17 cellular contexts compared by ENCODE assay signal in genomic region chr9:133161542-133161950, GRCh38. TPM values are rescaled to one million over a fixed set of nuclear protein-coding genes. Genes with fewer than 3 reads are reported as not detected.
DNase-seq lines count a peak whose midpoint lies in the region; ATAC-seq, FAIRE-seq and TF ChIP-seq lines count a peak whose summit lies in the region.
"Had no signal": no experiment of that assay in that cellular context is flagged by ENCODE, and none has a peak within 500 bp of the region (broad histone marks: within the 10 kb centered on the region; RNA-seq: fewer than 3 reads in every experiment).

No MANE protein-coding gene starts in this region.

- H3K9me3 Mint-ChIP-seq in activated naive CD4-positive, alpha-beta T cell treated with anti-CD3 and anti-CD28 coated beads, Interleukin-2, amount 50 U/mL, for 24 hours: no peaks in the 10 kb centered on the region
- H3K9me3 Mint-ChIP-seq in activated naive CD4-positive, alpha-beta T cell treated with anti-CD3 and anti-CD28 coated beads, Interleukin-2, amount 10 ng/mL, durations not matched to agents 7 days and 5 days: no peaks in the 10 kb centered on the region
- H3K9me3 Mint-ChIP-seq in T-cell: no peaks in the 10 kb centered on the region
- H3K9me3 Mint-ChIP-seq in glutamatergic neuron (ENCODE audit: unreplicated experiment): no peaks in the 10 kb centered on the region

- peaks cover 0 to 10% (median 0%) of the 10 kb centered on the region in 3 donors for H3K27me3 ChIP-seq in stomach
- H3K27me3 ChIP-seq: uterus had no signal

- POLR2A ChIA-PET in T-cell (lab: Charles Lee): no interaction called here

- H3K27me3 Mint-ChIP-seq in activated naive CD4-positive, alpha-beta T cell treated with anti-CD3 and anti-CD28 coated beads, Interleukin-2, amount 50 U/mL, for 24 hours: no peaks in the 10 kb centered on the region
- peaks cover 46% of the 10 kb centered on the region for H3K27me3 Mint-ChIP-seq in activated naive CD4-positive, alpha-beta T cell treated with anti-CD3 and anti-CD28 coated beads, Interleukin-2, amount 10 ng/mL, durations not matched to agents 7 days and 5 days
- H3K27me3 Mint-ChIP-seq in T-cell (peaks cover 0 to 2% of the 10 kb centered on the region in 2 donors), glutamatergic neuron (ENCODE audit: unreplicated experiment) (peaks cover 8% of the 10 kb centered on the region)

- peak overlapping the region; percentile 21 for H3K4me3 Mint-ChIP-seq in activated naive CD4-positive, alpha-beta T cell treated with anti-CD3 and anti-CD28 coated beads, Interleukin-2, amount 50 U/mL, for 24 hours
- no peak overlapping the region for H3K4me3 Mint-ChIP-seq in activated naive CD4-positive, alpha-beta T cell treated with anti-CD3 and anti-CD28 coated beads, Interleukin-2, amount 10 ng/mL, durations not matched to agents 7 days and 5 days
- H3K4me3 Mint-ChIP-seq in T-cell (peak overlapping the region in 2 of 3 donors; percentile 18 to 46), glutamatergic neuron (ENCODE audit: unreplicated experiment) (peak overlapping the region; percentile 69)

- peak overlapping the region in 1 of 4 donors; percentile 71 for H3K4me3 ChIP-seq in stomach
- H3K4me3 ChIP-seq: GM23248, psoas muscle, uterus had no signal

- DNase-seq in activated naive CD4-positive, alpha-beta T cell treated with anti-CD3 and anti-CD28 coated beads, Interleukin-2, amount 10 ng/mL, durations not matched to agents 7 days and 5 days: no peak
- DNase-seq in T-cell: no peak
- DNase-seq in glutamatergic neuron: no peak
- no peak for DNase-seq in stomach
- no peak for DNase-seq in stimulated activated CD4-positive, alpha-beta T cell treated with anti-CD3 and anti-CD28 coated beads, Interleukin-12 subunit alpha, Interleukin-12 subunit beta, amount 100 ng/mL, for 4 hours
- DNase-seq in HTR-8/SVneo (ENCODE audit: insufficient read length, low spot score): no peak
- DNase-seq: NCI-H1436, NCI-H2227 treated with DMSO at 0.1 percent for 48 hours, T1000 had no signal

- WGBS in stomach, 5 donors: 62 to 76% (median 72%) methylated on average over 4 of the region's 4 CpGs

- no peak for TF ChIP-seq POLR2A in stomach (IDR thresholded peaks at IDR 0.05)

- TF ChIP-seq CTCF in glutamatergic neuron (IDR thresholded peaks at IDR 0.05; ENCODE audit: partially characterized antibody, unreplicated experiment) (no peak), stomach (IDR thresholded peaks at IDR 0.05) (no peak)

- CTCF ChIA-PET in activated naive CD4-positive, alpha-beta T cell treated with anti-CD3 and anti-CD28 coated beads, Interleukin-2, amount 10 ng/mL, durations not matched to agents 7 days and 5 days (lab: Charles Lee): interaction anchor here (1.3 to 1.6 kb wide), 3 partner anchors 11 to 140 kb away, joined by 5 to 7 read pairs (median 5); no protein-coding TSS in a partner anchor
- CTCF ChIA-PET in T-cell (lab: Charles Lee): no interaction called here

- no peak for ATAC-seq in T-cell (replicated peaks in 1 of 4)
- no peak for ATAC-seq in GM18870 (IDR thresholded peaks at IDR 0.05; ENCODE audit: unreplicated experiment)

- no peak overlapping the region for H3K27ac Mint-ChIP-seq in activated naive CD4-positive, alpha-beta T cell treated with anti-CD3 and anti-CD28 coated beads, Interleukin-2, amount 50 U/mL, for 24 hours
- no peak overlapping the region for H3K27ac Mint-ChIP-seq in activated naive CD4-positive, alpha-beta T cell treated with anti-CD3 and anti-CD28 coated beads, Interleukin-2, amount 10 ng/mL, durations not matched to agents 7 days and 5 days
- no peak overlapping the region for H3K27ac Mint-ChIP-seq in T-cell
- no peak overlapping the region for H3K27ac Mint-ChIP-seq in glutamatergic neuron (ENCODE audit: unreplicated experiment)

- TF ChIP-seq EP300 in stomach (IDR thresholded peaks at IDR 0.05): no peak

- peaks cover 0 to 20% (median 15%) of the 10 kb centered on the region in 4 donors for H3K36me3 ChIP-seq in stomach
- H3K36me3 ChIP-seq: uterus had no signal

- H3K4me1 Mint-ChIP-seq in activated naive CD4-positive, alpha-beta T cell treated with anti-CD3 and anti-CD28 coated beads, Interleukin-2, amount 50 U/mL, for 24 hours: peaks cover 8% of the 10 kb centered on the region
- peaks cover 15% of the 10 kb centered on the region for H3K4me1 Mint-ChIP-seq in activated naive CD4-positive, alpha-beta T cell treated with anti-CD3 and anti-CD28 coated beads, Interleukin-2, amount 10 ng/mL, durations not matched to agents 7 days and 5 days
- H3K4me1 Mint-ChIP-seq in T-cell (peaks cover 0 to 18% (median 5%) of the 10 kb centered on the region in 3 donors), glutamatergic neuron (ENCODE audit: low read depth, unreplicated experiment) (no peaks in the 10 kb centered on the region)

- intact Hi-C loops in stomach (cut with DNase I; ENCODE audit: low total_unique reads): no loop called here

- peak overlapping the region; percentile 5 to 83 (median 23) for H3K27ac ChIP-seq in stomach
- H3K27ac ChIP-seq: GM23248, psoas muscle had no signal

- no peak for FAIRE-seq in HTR-8/SVneo (lab: Jason Lieb, UNC)

- no peaks in the 10 kb centered on the region for H3K9me3 ChIP-seq in stomach
- H3K9me3 ChIP-seq: psoas muscle, uterus had no signal

- H3K4me1 ChIP-seq in stomach: peaks cover 22 to 49% (median 41%) of the 10 kb centered on the region in 4 donors
- H3K4me1 ChIP-seq: uterus had no signal

- H3K36me3 Mint-ChIP-seq in activated naive CD4-positive, alpha-beta T cell treated with anti-CD3 and anti-CD28 coated beads, Interleukin-2, amount 50 U/mL, for 24 hours: no peaks in the 10 kb centered on the region
- H3K36me3 Mint-ChIP-seq in activated naive CD4-positive, alpha-beta T cell treated with anti-CD3 and anti-CD28 coated beads, Interleukin-2, amount 10 ng/mL, durations not matched to agents 7 days and 5 days: no peaks in the 10 kb centered on the region
- H3K36me3 Mint-ChIP-seq in T-cell: no peaks in the 10 kb centered on the region
- H3K36me3 Mint-ChIP-seq in glutamatergic neuron (ENCODE audit: unreplicated experiment): no peaks in the 10 kb centered on the region

RNA-seq across cellular contexts. Expression of gene GBGT1, which starts 2.2 kb away (rescaled TPM):
- total RNA-seq in T-cell (10 to 100 TPM in 2 of 5 donors, 1 to 10 TPM in 3; 1.3 to 13.3 (median 7.9) TPM), glutamatergic neuron (ENCODE audit: unreplicated experiment) (1.3 TPM), stomach (10 to 100 TPM in 3 of 5 donors, 1 to 10 TPM in 2; 1.2 to 37.9 (median 21.3) TPM)
- 10 to 100 TPM; 12.5 to 24.2 (median 23.8) TPM for polyA plus RNA-seq in stomach
- total RNA-seq: Calu3 had no signal

RNA-seq across cellular contexts. Expression of gene RALGDS, which starts 40.5 kb away (rescaled TPM):
- total RNA-seq in T-cell (100 to 1,000 TPM in 4 of 5 donors, 10 to 100 TPM in 1; 81.0 to 161 (median 137) TPM), glutamatergic neuron (ENCODE audit: unreplicated experiment) (449 TPM), stomach (100 to 1,000 TPM in 1 of 5 donors, 10 to 100 TPM in 4; 29.4 to 242 (median 65.2) TPM)
- 10 to 100 TPM; 20.5 to 45.8 (median 32.8) TPM for polyA plus RNA-seq in stomach

RNA-seq across cellular contexts. Expression of gene OBP2B, which starts 47.5 kb away (rescaled TPM):
- total RNA-seq in T-cell: not detected
- total RNA-seq in glutamatergic neuron (ENCODE audit: unreplicated experiment): not detected
- not detected for total RNA-seq in stomach
- polyA plus RNA-seq in stomach: not detected
- total RNA-seq: Calu3, GM23248, liver, psoas muscle, uterus had no signal
- polyA plus RNA-seq: AG04450, GM23248, liver, psoas muscle had no signal
